In genomic region chr2:109545828-109546713, GRCh38 we compare ENCODE assay signal across 8 cellular contexts.
DNase-seq lines count a peak whose midpoint lies in the region; FAIRE-seq and TF ChIP-seq lines count a peak whose summit lies in the region.

No MANE protein-coding gene starts in this region.

- peak; percentile 89 for FAIRE-seq in islet of Langerhans (lab: Jason Lieb, UNC)

- H3K27me3 ChIP-seq in HAP-1 (ENCODE audit: low read depth), result no peaks in the 10 kb centered on the region

- H3K36me3 ChIP-seq in HAP-1 (replicated peaks), result peaks cover 7% of the 10 kb centered on the region

- no peak overlapping the region for H3K4me3 ChIP-seq in HAP-1

- H3K9me3 ChIP-seq in HAP-1, result no peaks in the 10 kb centered on the region

- no peak overlapping the region for H3K27ac ChIP-seq in VCaP

- H3K4me1 ChIP-seq in HAP-1, result no peaks in the 10 kb centered on the region

- in situ Hi-C loops in G401 (cut with HindIII; ENCODE audit: low sequenced_read_pairs) (no loop called here), HAP-1 (cut with MboI; ENCODE audit: low sequenced_read_pairs) (no loop called here), T47D (cut with HindIII; ENCODE audit: low pct_unique_long_range_greater_than_20kb, low sequenced_read_pairs) (no loop called here)

- TF ChIP-seq CTCF in VCaP (conservative IDR thresholded peaks at IDR 0.05), result peak; percentile 97

- DNase-seq in G401 (ENCODE audit: low spot score) (peak; percentile 66), HAP-1 (ENCODE audit: low spot score in 2 of 2) (peak; percentile 45 to 80), NCI-H1105 (lab: John Stamatoyannopoulos, UW) (peak; percentile 7), T47D (ENCODE audit: low read depth in 1 of 2, low spot score in 1 of 2) (peak; percentile 11 to 62), GM19238 (ENCODE audit: insufficient read length, low spot score) (no peak)
- peak; percentile 65 to 74 for DNase-seq in stimulated activated CD4-positive, alpha-beta T cell treated with anti-CD3 and anti-CD28 coated beads, Interleukin-2, amount 100 ng/mL, for 24 hours
